In the genomic region with DNA sequence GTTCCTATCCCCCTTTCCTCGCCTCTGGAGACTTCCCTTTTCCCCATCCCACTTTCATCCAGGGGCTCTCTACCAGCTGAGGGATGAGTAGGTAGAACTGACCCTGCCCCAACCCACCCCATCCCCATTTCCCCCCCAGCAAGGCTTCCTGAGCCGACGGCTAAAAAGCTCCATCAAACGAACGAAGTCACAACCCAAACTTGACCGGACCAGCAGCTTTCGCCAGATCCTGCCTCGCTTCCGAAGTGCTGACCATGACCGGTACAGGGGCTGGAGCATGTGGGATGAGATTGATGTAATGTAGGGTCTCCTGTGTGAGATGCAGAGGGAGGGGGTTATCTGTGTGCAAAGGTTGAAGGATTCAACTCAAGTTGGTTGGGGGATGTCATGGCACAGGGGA, we compare ENCODE assay signal across 11 cellular contexts. TPM values are rescaled to one million over a fixed set of nuclear protein-coding genes. Genes with fewer than 3 reads are reported as not detected.
A peak's percentile ranks its signal among the peaks of the same experiment; 100 is the strongest.
DNase-seq lines count a peak whose midpoint lies in the region; ATAC-seq and TF ChIP-seq lines count a peak whose summit lies in the region.
"Had no signal": no experiment of that assay in that cellular context is flagged by ENCODE, and none has a peak within 500 bp of the region (broad histone marks: within the 10 kb centered on the region; RNA-seq: fewer than 3 reads in every experiment).

No MANE protein-coding gene starts in this region.

- H3K9me3 Mint-ChIP-seq in activated naive CD4-positive, alpha-beta T cell treated with anti-CD3 and anti-CD28 coated beads, Interleukin-2, amount 50 U/mL, for 24 hours, result no peaks in the 10 kb centered on the region
- no peaks in the 10 kb centered on the region for H3K9me3 Mint-ChIP-seq in activated CD8-positive, alpha-beta T cell treated with anti-CD3 and anti-CD28 coated beads for 36 hours

- H3K27me3 ChIP-seq in thymus (ENCODE audit: control insufficient read depth, insufficient read depth), result no peaks in the 10 kb centered on the region

- peak overlapping the region; percentile 76 for H3K4me3 Mint-ChIP-seq in activated naive CD4-positive, alpha-beta T cell treated with anti-CD3 and anti-CD28 coated beads, Interleukin-2, amount 50 U/mL, for 24 hours
- H3K4me3 Mint-ChIP-seq in activated CD8-positive, alpha-beta T cell treated with anti-CD3 and anti-CD28 coated beads for 36 hours, result peak overlapping the region; percentile 88

- CTCF ChIA-PET in activated CD8-positive, alpha-beta T cell treated with anti-CD3 and anti-CD28 coated beads for 36 hours (lab: Charles Lee), result interaction anchor here (1.1 kb wide), 1 partner anchor 18 kb away, joined by 3 read pairs; no protein-coding TSS in a partner anchor

- POLR2A ChIA-PET in activated CD8-positive, alpha-beta T cell treated with anti-CD3 and anti-CD28 coated beads for 36 hours (lab: Charles Lee), result no interaction called here

- peaks cover 54% of the 10 kb centered on the region for H3K4me1 Mint-ChIP-seq in activated naive CD4-positive, alpha-beta T cell treated with anti-CD3 and anti-CD28 coated beads, Interleukin-2, amount 50 U/mL, for 24 hours
- peaks cover 54% of the 10 kb centered on the region for H3K4me1 Mint-ChIP-seq in activated CD8-positive, alpha-beta T cell treated with anti-CD3 and anti-CD28 coated beads for 36 hours (ENCODE audit: low read depth)

- TF ChIP-seq CTCF in activated CD8-positive, alpha-beta T cell treated with anti-CD3 and anti-CD28 coated beads for 36 hours (IDR thresholded peaks at IDR 0.05), result no peak

- H3K27me3 Mint-ChIP-seq in activated naive CD4-positive, alpha-beta T cell treated with anti-CD3 and anti-CD28 coated beads, Interleukin-2, amount 50 U/mL, for 24 hours, result no peaks in the 10 kb centered on the region
- H3K27me3 Mint-ChIP-seq in activated CD8-positive, alpha-beta T cell treated with anti-CD3 and anti-CD28 coated beads for 36 hours, result no peaks in the 10 kb centered on the region

- peaks cover 5% of the 10 kb centered on the region for H3K36me3 Mint-ChIP-seq in activated naive CD4-positive, alpha-beta T cell treated with anti-CD3 and anti-CD28 coated beads, Interleukin-2, amount 50 U/mL, for 24 hours
- peaks cover 30% of the 10 kb centered on the region for H3K36me3 Mint-ChIP-seq in activated CD8-positive, alpha-beta T cell treated with anti-CD3 and anti-CD28 coated beads for 36 hours (ENCODE audit: low read depth)

- no peak overlapping the region for H3K27ac ChIP-seq in thymus (ENCODE audit: low read depth)

- intact Hi-C loops in activated CD8-positive, alpha-beta T cell treated with anti-CD3 and anti-CD28 coated beads for 36 hours (cut with micrococcal nuclease), result no loop called here

- H3K4me3 ChIP-seq in iPS-18c (ENCODE audit: insufficient read depth, low read depth, low read length) (peak overlapping the region; percentile 51), thymus (ENCODE audit: low read length) (peak overlapping the region; percentile 54)
- H3K4me3 ChIP-seq: lung had no signal

- no peak for DNase-seq in activated naive CD4-positive, alpha-beta T cell treated with Interleukin-2 at 50 U/mL for 16 hours
- no peak for DNase-seq in activated CD8-positive, alpha-beta T cell treated with anti-CD3 and anti-CD28 coated beads for 36 hours
- no peak for DNase-seq in epidermal melanocyte (ENCODE audit: insufficient read length, low spot score)
- DNase-seq in central memory CD4-positive, alpha-beta T cell, result no peak
- DNase-seq: AML-193, foreskin fibroblast had no signal

- peak overlapping the region; percentile 82 for H3K27ac Mint-ChIP-seq in activated naive CD4-positive, alpha-beta T cell treated with anti-CD3 and anti-CD28 coated beads, Interleukin-2, amount 50 U/mL, for 24 hours
- H3K27ac Mint-ChIP-seq in activated CD8-positive, alpha-beta T cell treated with anti-CD3 and anti-CD28 coated beads for 36 hours, result peak overlapping the region; percentile 61

- H3K36me3 ChIP-seq in thymus (ENCODE audit: control insufficient read depth, insufficient read depth), result peaks cover 18% of the 10 kb centered on the region

- WGBS in thymus, result 34% methylated on average over 10 of the region's 10 CpGs

- ATAC-seq in activated CD8-positive, alpha-beta T cell treated with anti-CD3 and anti-CD28 coated beads for 36 hours, result no peak
- ATAC-seq in GM21423 (IDR thresholded peaks at IDR 0.05; ENCODE audit: unreplicated experiment), result no peak

- H3K9me3 ChIP-seq in iPS-18c (ENCODE audit: control insufficient read depth, insufficient read depth, low read length) (no peaks in the 10 kb centered on the region), thymus (ENCODE audit: control insufficient read depth) (no peaks in the 10 kb centered on the region)

- peaks cover 40% of the 10 kb centered on the region for H3K4me1 ChIP-seq in thymus (ENCODE audit: control insufficient read depth, insufficient read depth, low read length)

RNA-seq across cellular contexts. Expression of gene SYNGAP1, which starts 12.7 kb away (rescaled TPM):
- total RNA-seq in activated CD8-positive, alpha-beta T cell treated with anti-CD3 and anti-CD28 coated beads for 36 hours, result 10 to 100 TPM; 57.9 to 67.0 TPM
- polyA plus RNA-seq in thymus, result 26.7 TPM

RNA-seq across cellular contexts. Expression of gene CUTA, which starts 14.6 kb away (rescaled TPM):
- 100 to 1,000 TPM; 155 to 160 TPM for total RNA-seq in activated CD8-positive, alpha-beta T cell treated with anti-CD3 and anti-CD28 coated beads for 36 hours
- polyA plus RNA-seq in thymus, result 199 TPM

RNA-seq across cellular contexts. Expression of gene PHF1, which starts 21.7 kb away (rescaled TPM):
- 10 to 100 TPM; 31.9 to 32.6 TPM for total RNA-seq in activated CD8-positive, alpha-beta T cell treated with anti-CD3 and anti-CD28 coated beads for 36 hours
- 141 TPM for polyA plus RNA-seq in thymus

RNA-seq across cellular contexts. Expression of gene ZBTB9, which starts 21.8 kb away (rescaled TPM):
- 1 to 10 TPM; 7.8 to 8.7 TPM for total RNA-seq in activated CD8-positive, alpha-beta T cell treated with anti-CD3 and anti-CD28 coated beads for 36 hours
- 9.0 TPM for polyA plus RNA-seq in thymus

RNA-seq across cellular contexts. Expression of gene KIFC1, which starts 40.9 kb away (rescaled TPM):
- 10 to 100 TPM; 93.4 to 96.0 TPM for total RNA-seq in activated CD8-positive, alpha-beta T cell treated with anti-CD3 and anti-CD28 coated beads for 36 hours
- 5.5 TPM for polyA plus RNA-seq in thymus
